1 cellular context compared by ENCODE assay signal in genomic region chr14:50410921-50411320, GRCh38.
TF ChIP-seq lines count a peak whose summit lies in the region.

No MANE protein-coding gene starts in this region.

TF ChIP-seq in IMR-90, 13 proteins besides CTCF, POLR2A, EP300 and RAD21 (continued from another document):
- TF ChIP-seq SMC3 (IDR thresholded peaks at IDR 0.05; ENCODE audit: low read depth, low read length), result no peak
